Comparison of ENCODE assay signal across 1 cellular context in the genomic region with DNA sequence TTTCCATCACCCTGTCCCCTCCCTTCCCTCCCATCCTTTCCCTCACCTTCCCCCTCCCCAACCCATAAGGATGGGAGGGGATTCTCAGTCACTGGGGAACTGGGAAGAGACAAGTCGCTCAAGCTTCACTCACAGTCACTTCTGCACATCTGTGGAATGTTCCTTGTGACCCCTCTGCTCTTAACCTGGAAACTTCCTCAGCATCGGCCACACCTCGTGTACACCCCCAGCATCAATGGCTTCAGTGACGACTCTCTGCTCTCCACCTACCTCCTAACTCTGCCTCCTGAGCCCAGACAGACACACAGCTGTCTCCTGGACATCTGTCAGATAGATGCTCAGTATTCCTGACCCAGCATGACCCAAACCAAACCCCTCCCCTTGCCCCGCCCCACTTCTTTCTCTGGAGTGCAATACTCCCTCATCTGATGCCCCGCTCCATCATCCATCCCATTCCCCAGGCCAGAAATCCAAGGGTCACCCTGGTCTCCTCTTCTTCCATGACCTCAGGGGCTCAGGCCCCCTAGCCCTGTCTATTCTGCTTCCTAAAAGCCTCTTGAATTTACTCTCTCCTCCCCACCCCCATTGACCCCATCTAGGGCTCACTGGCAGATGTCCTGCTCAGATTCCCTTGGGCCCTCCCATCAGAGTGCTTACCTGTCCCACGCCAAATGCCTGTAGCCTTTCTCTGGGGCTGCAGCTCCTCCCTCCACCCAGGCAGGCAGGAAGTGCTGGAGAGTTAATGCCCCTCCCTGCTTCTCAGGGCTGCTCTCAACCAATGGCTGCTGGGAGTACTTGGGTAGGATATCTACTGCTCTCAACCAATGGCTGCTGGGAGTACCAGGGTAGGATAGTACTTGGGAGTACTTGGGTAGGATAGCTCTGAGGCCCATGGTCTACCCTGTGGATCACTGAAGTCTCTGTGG.
TF ChIP-seq lines count a peak whose summit lies in the region.

No MANE protein-coding gene starts in this region.

TF ChIP-seq in GM23338, 12 proteins besides CTCF, POLR2A, EP300 and RAD21:
- TF ChIP-seq, protein P1, sequence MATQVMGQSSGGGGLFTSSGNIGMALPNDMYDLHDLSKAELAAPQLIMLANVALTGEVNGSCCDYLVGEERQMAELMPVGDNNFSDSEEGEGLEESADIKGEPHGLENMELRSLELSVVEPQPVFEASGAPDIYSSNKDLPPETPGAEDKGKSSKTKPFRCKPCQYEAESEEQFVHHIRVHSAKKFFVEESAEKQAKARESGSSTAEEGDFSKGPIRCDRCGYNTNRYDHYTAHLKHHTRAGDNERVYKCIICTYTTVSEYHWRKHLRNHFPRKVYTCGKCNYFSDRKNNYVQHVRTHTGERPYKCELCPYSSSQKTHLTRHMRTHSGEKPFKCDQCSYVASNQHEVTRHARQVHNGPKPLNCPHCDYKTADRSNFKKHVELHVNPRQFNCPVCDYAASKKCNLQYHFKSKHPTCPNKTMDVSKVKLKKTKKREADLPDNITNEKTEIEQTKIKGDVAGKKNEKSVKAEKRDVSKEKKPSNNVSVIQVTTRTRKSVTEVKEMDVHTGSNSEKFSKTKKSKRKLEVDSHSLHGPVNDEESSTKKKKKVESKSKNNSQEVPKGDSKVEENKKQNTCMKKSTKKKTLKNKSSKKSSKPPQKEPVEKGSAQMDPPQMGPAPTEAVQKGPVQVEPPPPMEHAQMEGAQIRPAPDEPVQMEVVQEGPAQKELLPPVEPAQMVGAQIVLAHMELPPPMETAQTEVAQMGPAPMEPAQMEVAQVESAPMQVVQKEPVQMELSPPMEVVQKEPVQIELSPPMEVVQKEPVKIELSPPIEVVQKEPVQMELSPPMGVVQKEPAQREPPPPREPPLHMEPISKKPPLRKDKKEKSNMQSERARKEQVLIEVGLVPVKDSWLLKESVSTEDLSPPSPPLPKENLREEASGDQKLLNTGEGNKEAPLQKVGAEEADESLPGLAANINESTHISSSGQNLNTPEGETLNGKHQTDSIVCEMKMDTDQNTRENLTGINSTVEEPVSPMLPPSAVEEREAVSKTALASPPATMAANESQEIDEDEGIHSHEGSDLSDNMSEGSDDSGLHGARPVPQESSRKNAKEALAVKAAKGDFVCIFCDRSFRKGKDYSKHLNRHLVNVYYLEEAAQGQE (IDR thresholded peaks at IDR 0.05; ENCODE audit: unreplicated experiment), result no peak
- no peak for TF ChIP-seq NANOG (IDR thresholded peaks at IDR 0.05; ENCODE audit: borderline replicate concordance)
